Comparison of ENCODE assay signal across 1 cellular context in genomic region chr3:186975726-186976125, GRCh38.
TF ChIP-seq lines count a peak whose summit lies in the region.

No MANE protein-coding gene starts in this region.

TF ChIP-seq in H1, 55 proteins besides CTCF, POLR2A, EP300 and RAD21:
- TF ChIP-seq BCL11A (IDR thresholded peaks at IDR 0.05; ENCODE audit: low read depth in 2 of 2, low read length in 2 of 2) = no peak
- TF ChIP-seq CEBPB (IDR thresholded peaks at IDR 0.05; ENCODE audit: low read depth, low read length) = no peak
- TF ChIP-seq JUN (IDR thresholded peaks at IDR 0.05; ENCODE audit: low read depth, low read length) = no peak
